ENCODE assay signal across 24 cellular contexts in the genomic region with DNA sequence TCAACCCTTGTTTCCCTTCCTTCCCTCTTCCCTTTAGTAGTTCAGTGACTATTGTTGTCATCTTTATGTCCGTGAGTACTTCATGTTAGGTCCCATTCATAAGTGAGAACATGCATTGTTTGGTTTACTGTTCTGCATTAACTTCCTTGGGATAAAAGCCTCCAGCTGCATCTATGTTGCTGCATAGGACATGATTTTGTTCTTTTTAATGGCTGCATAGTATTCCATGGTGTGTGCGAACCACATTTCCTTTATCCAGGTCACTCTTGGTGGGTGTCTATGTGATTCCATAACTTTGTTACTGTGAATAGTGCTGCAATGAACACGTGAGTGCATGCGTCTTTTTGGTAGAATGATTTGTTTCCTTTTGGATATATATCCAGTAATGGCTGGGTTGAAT.
DNase-seq lines count a peak whose midpoint lies in the region; ATAC-seq, FAIRE-seq and TF ChIP-seq lines count a peak whose summit lies in the region.
"Had no signal": no experiment of that assay in that cellular context is flagged by ENCODE, and none has a peak within 500 bp of the region (broad histone marks: within the 10 kb centered on the region; RNA-seq: fewer than 3 reads in every experiment).

No MANE protein-coding gene starts in this region.

- TF ChIP-seq POLR2A in K562 (conservative IDR thresholded peaks at IDR 0.05), result no peak

- H3K27ac ChIP-seq in HEK293 (ENCODE audit: extremely low read depth, low read depth, low read length) (no peak overlapping the region), KOPT-K1 (ENCODE audit: low read depth, low read length, poor library complexity, severe bottlenecking) (peak overlapping the region; percentile 13), K562 (ENCODE audit: extremely low read depth, low read depth, low read length) (no peak overlapping the region)
- H3K27ac ChIP-seq: 22Rv1, A549, BLaER1 had no signal

- TF ChIP-seq CTCF in HEK293 (tag by site-specific recombination; IDR thresholded peaks at IDR 0.05) (no peak), K562 (IDR thresholded peaks at IDR 0.05 in 2 of 3, conservative IDR thresholded peaks at IDR 0.05 in 1 of 3; ENCODE audit: insufficient read depth in 2 of 3, low read depth in 1 of 3, low read length in 3 of 3) (no peak)

- CTCF ChIA-PET in HEK293 (lab: Yijun Ruan, JAX), result interaction anchor here (1.5 kb wide), 1 partner anchor 363 kb away, joined by 3 read pairs; no protein-coding TSS in a partner anchor
- CTCF ChIA-PET in K562 (lab: Yijun Ruan, JAX; ENCODE audit: low intra/inter-chr PET ratio), result no interaction called here

- no peak for TF ChIP-seq RAD21 in K562 (CRISPR knock-in tag; conservative IDR thresholded peaks at IDR 0.05 in 1 of 2, IDR thresholded peaks at IDR 0.05 in 1 of 2)

- H3K4me2 ChIP-seq in K562 (ENCODE audit: insufficient read depth, low read length), result no peak overlapping the region
- H3K4me2 ChIP-seq: A549, BLaER1 had no signal

- intact Hi-C loops in K562 (cut with micrococcal nuclease), result no loop called here

- no TSS peak for BruUV-seq in K562 (replicated peaks; lab: Mats Ljungman, UMichigan)

- H3K4me3 ChIP-seq in HEK293 (ENCODE audit: low read depth, low read length), result no peak overlapping the region
- H3K4me3 ChIP-seq in K562, result no peak overlapping the region
- H3K4me3 ChIP-seq: A549, BLaER1, GM12878 had no signal

- no peak overlapping the region for H3K9ac ChIP-seq in K562 (ENCODE audit: insufficient read depth in 1 of 2, low read depth in 2 of 2, low read length in 2 of 2)
- H3K9ac ChIP-seq: BLaER1 had no signal

- no peak for DNase-seq in K562 (ENCODE audit: extremely low read depth in 1 of 4, low spot score in 3 of 4)
- DNase-seq in NCI-H1930 (lab: John Stamatoyannopoulos, UW), result no peak
- DNase-seq in left lobe of liver (ENCODE audit: low spot score), result no peak
- DNase-seq: ACHN; BE2C; C1 segment of cervical spinal cord; CD4-positive, alpha-beta memory T cell; CD4-positive, CD25-positive, alpha-beta regulatory T cell; CD8-positive, alpha-beta memory T cell; COR-L47; DMS 273 treated with DMSO at 0.1 percent for 48 hours; DMS153; DMS53; DMS79; DND-41; EL had no signal

- H2AFZ ChIP-seq in K562 (ENCODE audit: low read depth, low read length), result no peak overlapping the region

- H3K36me3 ChIP-seq in HEK293 (ENCODE audit: control insufficient read depth in 2 of 2, insufficient read depth in 1 of 2, low read length in 2 of 2) (no peaks in the 10 kb centered on the region), KOPT-K1 (ENCODE audit: insufficient read depth, low read length) (no peaks in the 10 kb centered on the region), K562 (ENCODE audit: control insufficient read depth, insufficient read depth, low read length) (no peaks in the 10 kb centered on the region)
- H3K36me3 ChIP-seq: BE2C, BLaER1 had no signal

- POLR2A ChIA-PET in HEK293 (lab: Yijun Ruan, JAX) (no interaction called here), K562 (lab: Yijun Ruan, JAX) (no interaction called here)

- H4K20me1 ChIP-seq in K562 (replicated peaks; ENCODE audit: control insufficient read depth, insufficient read depth, low read length), result no peaks in the 10 kb centered on the region
- H4K20me1 ChIP-seq: BLaER1 had no signal

- H3K9me1 ChIP-seq in K562 (ENCODE audit: control insufficient read depth, insufficient read depth, low read length), result no peaks in the 10 kb centered on the region

- no peaks in the 10 kb centered on the region for H3K9me3 ChIP-seq in HEK293 (ENCODE audit: control insufficient read depth, insufficient read depth, low read depth, low read length)
- no peaks in the 10 kb centered on the region for H3K9me3 ChIP-seq in KOPT-K1 (ENCODE audit: insufficient read depth, low read length, poor library complexity, severe bottlenecking)
- no peaks in the 10 kb centered on the region for H3K9me3 ChIP-seq in K562 (replicated peaks; ENCODE audit: control insufficient read depth, insufficient read depth, low read depth, low read length)
- H3K9me3 ChIP-seq: A549, BE2C, BLaER1 had no signal

- H3K27me3 ChIP-seq in K562 (ENCODE audit: control insufficient read depth in 2 of 2, insufficient read depth in 2 of 2, low read length in 2 of 2), result no peaks in the 10 kb centered on the region
- H3K27me3 ChIP-seq: BE2C, BLaER1 had no signal

- no peak for TF ChIP-seq EP300 in K562 (IDR thresholded peaks at IDR 0.05; ENCODE audit: low read length)

- ATAC-seq in K562 (no peak), left lobe of liver (no peak)
- ATAC-seq: A549, GM12878 had no signal

- H3K79me2 ChIP-seq in K562 (ENCODE audit: control insufficient read depth, insufficient read depth, low read length), result no peaks in the 10 kb centered on the region

- in situ Hi-C loops in K562 (cut with MboI), result no loop called here

- WGBS in K562 (ENCODE audit: insufficient coverage, low coverage, missing lambda C conversion rate), result 46% methylated on average over 4 of the region's 4 CpGs

- FAIRE-seq in K562 (lab: Jason Lieb, UNC), result no peak
- FAIRE-seq: A549, GM12878, GM12892, GM18507 had no signal

- H3K4me1 ChIP-seq in HEK293 (ENCODE audit: control insufficient read depth, insufficient read depth, low read length), result no peaks in the 10 kb centered on the region; the same call in 1 of the 2 replicates
- no peaks in the 10 kb centered on the region; a peak in 1 of 5 replicates for H3K4me1 ChIP-seq in K562 (replicated peaks in 1 of 2; ENCODE audit: control insufficient read depth in 2 of 2, insufficient read depth in 2 of 2, low read length in 2 of 2)
- H3K4me1 ChIP-seq: A549, BE2C, BLaER1 had no signal

TF ChIP-seq in HEK293, 187 proteins besides CTCF, POLR2A, EP300 and RAD21:
- TF ChIP-seq ZNF146 (tag by site-specific recombination; IDR thresholded peaks at IDR 0.05) (peak; percentile 81), ZNF701 (tag by site-specific recombination; IDR thresholded peaks at IDR 0.05) (no peak)

TF ChIP-seq in K562, 482 proteins besides CTCF, POLR2A, EP300 and RAD21:
- peak; percentile 82 for TF ChIP-seq ZNF146 (CRISPR knock-in tag; IDR thresholded peaks at IDR 0.05; ENCODE audit: unreplicated experiment)
- TF ChIP-seq SMARCE1 (IDR thresholded peaks at IDR 0.05), result no peak
- no peak for TF ChIP-seq PCBP1 (IDR thresholded peaks at IDR 0.05; ENCODE audit: low read depth, low read length, poor library complexity, severe bottlenecking)
- peak; percentile 61 for TF ChIP-seq RBM25 (IDR thresholded peaks at IDR 0.05; ENCODE audit: low read depth, low read length, severe bottlenecking)

Comparison
In these comparisons a context has a peak if more than half of its experiments do, and no peak if none do; other contexts are left out.
1. Of the 44 proteins assayed by ChIP-seq in both K562 and HEK293: peak only in K562: none; only in HEK293: none; in both: ZNF146; in neither: 43.